ENCODE assay signal across 8 cellular contexts in the genomic region with DNA sequence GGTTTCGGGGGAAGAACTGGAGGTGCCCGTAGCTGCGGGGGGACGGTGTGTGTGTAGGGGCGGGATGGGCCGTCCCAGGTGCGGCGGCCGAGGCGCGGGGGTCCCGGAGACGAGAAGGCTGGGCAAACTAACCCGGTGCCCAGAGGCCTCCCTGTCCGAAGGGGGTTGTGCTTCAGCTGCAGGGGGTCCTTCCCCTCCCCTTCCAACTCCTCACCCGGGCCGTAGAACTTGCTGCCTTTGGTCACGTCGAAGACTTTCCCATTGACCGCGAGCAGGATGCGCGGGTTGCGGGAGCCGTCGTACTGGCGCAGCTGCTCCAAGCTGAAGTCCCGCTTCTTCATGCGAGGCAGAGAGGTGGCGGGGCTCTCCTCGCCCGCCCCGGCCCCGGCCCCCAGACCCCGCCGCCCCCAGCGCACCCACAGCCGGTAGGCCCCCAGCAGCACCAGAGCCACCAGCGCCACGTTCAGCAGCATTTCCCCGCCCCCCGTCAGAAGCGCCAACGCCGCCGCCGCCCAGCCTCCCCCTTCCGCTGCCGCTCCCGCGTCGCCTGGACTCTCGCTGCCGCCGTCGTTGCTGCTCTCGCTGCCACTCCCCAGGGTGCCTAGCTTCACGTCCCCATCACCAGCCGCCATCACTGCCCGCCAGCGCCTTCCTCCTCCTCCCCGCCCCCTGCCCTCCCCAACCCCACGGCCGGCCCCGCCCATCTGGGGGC. TPM values are rescaled to one million over a fixed set of nuclear protein-coding genes. Genes with fewer than 3 reads are reported as not detected.
A peak's percentile ranks its signal among the peaks of the same experiment; 100 is the strongest.
DNase-seq lines count a peak whose midpoint lies in the region; ATAC-seq and TF ChIP-seq lines count a peak whose summit lies in the region.

A gene with protein sequence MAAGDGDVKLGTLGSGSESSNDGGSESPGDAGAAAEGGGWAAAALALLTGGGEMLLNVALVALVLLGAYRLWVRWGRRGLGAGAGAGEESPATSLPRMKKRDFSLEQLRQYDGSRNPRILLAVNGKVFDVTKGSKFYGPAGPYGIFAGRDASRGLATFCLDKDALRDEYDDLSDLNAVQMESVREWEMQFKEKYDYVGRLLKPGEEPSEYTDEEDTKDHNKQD (minus strand): TSS at position 655 of the 712 bp plus-strand sequence. CDS start 23 bp downstream, at position 632.

- no peak for ATAC-seq in activated CD4-positive, alpha-beta T cell treated with anti-CD3 and anti-CD28 coated beads for 36 hours
- ATAC-seq in HG02840 (IDR thresholded peaks at IDR 0.05; ENCODE audit: low FRiP score, unreplicated experiment) (peak; percentile 5), left lobe of liver (peak; percentile 12)

- H3K27ac ChIP-seq in Peyer's patch: peak within 1 kb of the TSS; percentile 87 to 97 (median 91)

- H3K36me3 Mint-ChIP-seq in activated CD4-positive, alpha-beta T cell treated with anti-CD3 and anti-CD28 coated beads for 36 hours (ENCODE audit: low read depth): peaks cover 27% of the 10 kb centered on the region

- peak; percentile 55 to 76 for TF ChIP-seq POLR2A in Peyer's patch (IDR thresholded peaks at IDR 0.05)

- no peaks in the 10 kb centered on the region for H3K27me3 Mint-ChIP-seq in activated CD4-positive, alpha-beta T cell treated with anti-CD3 and anti-CD28 coated beads for 36 hours

- H3K4me3 Mint-ChIP-seq in activated CD4-positive, alpha-beta T cell treated with anti-CD3 and anti-CD28 coated beads for 36 hours: peak within 1 kb of the TSS; percentile 79

- no peaks in the 10 kb centered on the region for H3K9me3 Mint-ChIP-seq in activated CD4-positive, alpha-beta T cell treated with anti-CD3 and anti-CD28 coated beads for 36 hours (ENCODE audit: low read depth)

- peaks cover 0 to 16% (median 0%) of the 10 kb centered on the region in 4 donors for H3K4me1 ChIP-seq in Peyer's patch

- H3K27me3 ChIP-seq in Peyer's patch: no peaks in the 10 kb centered on the region

- H3K36me3 ChIP-seq in Peyer's patch: no peaks in the 10 kb centered on the region

- CTCF ChIA-PET in activated CD4-positive, alpha-beta T cell treated with anti-CD3 and anti-CD28 coated beads for 36 hours (lab: Charles Lee): interaction anchor here (0.9 kb wide), 1 partner anchor 11 kb away, joined by 7 read pairs; no protein-coding TSS in a partner anchor

- no peak for DNase-seq in activated CD4-positive, alpha-beta T cell treated with anti-CD3 and anti-CD28 coated beads for 36 hours
- no peak for DNase-seq in activated CD4-positive, alpha-beta T cell treated with anti-CD3 and anti-CD28 coated beads for 48 hours
- peak in 2 of 3 donors; percentile 30 to 67 for DNase-seq in Peyer's patch
- no peak for DNase-seq in cerebellum (ENCODE audit: low spot score)
- DNase-seq in left lobe of liver (ENCODE audit: low spot score): no peak
- peak; percentile 2 to 18 for DNase-seq in stimulated activated CD8-positive, alpha-beta memory T cell treated with anti-CD3 and anti-CD28 coated beads, Interleukin-7, amount 100 ng/mL, for 4 hours (ENCODE audit: low read depth in 2 of 2)
- no peak for DNase-seq in KG1 (lab: John Stamatoyannopoulos, UW)

- intact Hi-C loops in activated CD4-positive, alpha-beta T cell treated with anti-CD3 and anti-CD28 coated beads for 36 hours (cut with DNase I, micrococcal nuclease): loop anchor here (1.0 to 5.0 kb wide), 7 partner anchors 95 to 575 kb away; a partner anchor contains a TSS

- H3K4me3 ChIP-seq in Peyer's patch: peak within 1 kb of the TSS; percentile 78 to 94 (median 86)

- POLR2A ChIA-PET in activated CD4-positive, alpha-beta T cell treated with anti-CD3 and anti-CD28 coated beads for 36 hours (lab: Charles Lee): interaction anchor here (0.7 to 1.6 kb wide), 3 partner anchors 97 to 322 kb away, joined by 3 to 11 read pairs (median 4); a partner anchor contains a TSS

- H3K4me1 Mint-ChIP-seq in activated CD4-positive, alpha-beta T cell treated with anti-CD3 and anti-CD28 coated beads for 36 hours: peaks cover 32% of the 10 kb centered on the region

- no peaks in the 10 kb centered on the region for H3K9me3 ChIP-seq in Peyer's patch

- TF ChIP-seq CTCF in Peyer's patch (IDR thresholded peaks at IDR 0.05): no peak

- H3K27ac Mint-ChIP-seq in activated CD4-positive, alpha-beta T cell treated with anti-CD3 and anti-CD28 coated beads for 36 hours: peak within 1 kb of the TSS; percentile 94

RNA-seq across cellular contexts. Expression of the gene that starts here (rescaled TPM):
- 10 to 100 TPM; 38.5 to 48.1 TPM for total RNA-seq in activated CD4-positive, alpha-beta T cell treated with anti-CD3 and anti-CD28 coated beads for 36 hours
- total RNA-seq in Peyer's patch: 100 to 1,000 TPM in 1 of 4 donors, 10 to 100 TPM in 3; 19.8 to 113 (median 55.3) TPM
- total RNA-seq in cerebellum: 23.5 TPM
- 60.9 TPM for total RNA-seq in left lobe of liver

Comparison
In these comparisons a context has a peak if more than half of its experiments do, and no peak if none do; other contexts are left out.
1. DNase-seq: peak in Peyer's patch (2 of 3) and stimulated activated CD8-positive, alpha-beta memory T cell treated with anti-CD3 and anti-CD28 coated beads, Interleukin-7, amount 100 ng/mL, for 4 hours (2 of 2); none in activated CD4-positive, alpha-beta T cell treated with anti-CD3 and anti-CD28 coated beads for 36 hours (single experiment), activated CD4-positive, alpha-beta T cell treated with anti-CD3 and anti-CD28 coated beads for 48 hours (single experiment), cerebellum (single experiment), left lobe of liver (single experiment) and KG1 (single experiment).